2 cellular contexts compared by ENCODE assay signal in the genomic region with DNA sequence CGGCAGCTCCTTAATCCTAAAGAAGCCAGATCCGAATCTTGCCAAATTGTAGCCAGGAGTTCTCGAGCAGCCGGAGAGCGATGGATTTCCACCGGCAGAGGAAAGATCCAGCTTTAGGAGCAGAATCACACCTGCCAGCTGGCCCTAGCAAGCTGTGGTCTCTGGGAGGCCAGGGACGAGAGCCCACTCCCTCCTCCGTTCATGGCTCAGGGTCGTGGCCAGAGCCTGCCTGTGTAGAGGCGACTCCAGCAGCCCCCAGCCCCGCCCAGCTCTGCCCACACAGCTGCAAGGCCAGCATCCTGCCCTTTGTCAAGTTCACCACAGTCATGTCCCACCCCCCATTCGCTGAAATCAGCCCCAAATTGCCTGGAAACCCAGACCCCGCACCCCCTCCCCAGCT.
TF ChIP-seq lines count a peak whose summit lies in the region.

No MANE protein-coding gene starts in this region.

TF ChIP-seq in liver, 16 proteins besides CTCF, POLR2A, EP300 and RAD21:
- TF ChIP-seq HNF4G (IDR thresholded peaks at IDR 0.05) (no peak), YY1 (IDR thresholded peaks at IDR 0.05) (no peak), SP1 (IDR thresholded peaks at IDR 0.05) (no peak), RXRA (IDR thresholded peaks at IDR 0.05) (no peak), TAF1 (conservative IDR thresholded peaks at IDR 0.05) (no peak), HNF4A (conservative IDR thresholded peaks at IDR 0.05) (no peak), NR2F2 (IDR thresholded peaks at IDR 0.05) (no peak), FOXA2 (IDR thresholded peaks at IDR 0.05) (no peak), JUND (IDR thresholded peaks at IDR 0.05) (no peak), FOXA1 (IDR thresholded peaks at IDR 0.05) (no peak), ZBTB33 (IDR thresholded peaks at IDR 0.05) (no peak)

TF ChIP-seq in HepG2, 621 proteins besides CTCF, POLR2A, EP300 and RAD21:
- TF ChIP-seq KDM2A (CRISPR knock-in tag; IDR thresholded peaks at IDR 0.05; ENCODE audit: borderline replicate concordance, low read depth) (no peak), HNRNPLL (IDR thresholded peaks at IDR 0.05; ENCODE audit: low read depth, low read length, poor library complexity, severe bottlenecking) (no peak), ZNF652 (CRISPR knock-in tag; IDR thresholded peaks at IDR 0.05; ENCODE audit: borderline replicate concordance, low read depth) (no peak), NR2F6 (IDR thresholded peaks at IDR 0.05) (no peak), NR2F6 (CRISPR knock-in tag; IDR thresholded peaks at IDR 0.05) (no peak), MXI1 (IDR thresholded peaks at IDR 0.05; ENCODE audit: borderline replicate concordance, low read depth, low read length) (no peak), ZNF746 (CRISPR knock-in tag; IDR thresholded peaks at IDR 0.05) (no peak), ATAD3A (CRISPR knock-in tag; IDR thresholded peaks at IDR 0.05) (no peak), ZBTB4 (CRISPR knock-in tag; IDR thresholded peaks at IDR 0.05; ENCODE audit: borderline replicate concordance) (no peak), RFXANK (CRISPR knock-in tag; IDR thresholded peaks at IDR 0.05) (no peak)
